In the genomic region with DNA sequence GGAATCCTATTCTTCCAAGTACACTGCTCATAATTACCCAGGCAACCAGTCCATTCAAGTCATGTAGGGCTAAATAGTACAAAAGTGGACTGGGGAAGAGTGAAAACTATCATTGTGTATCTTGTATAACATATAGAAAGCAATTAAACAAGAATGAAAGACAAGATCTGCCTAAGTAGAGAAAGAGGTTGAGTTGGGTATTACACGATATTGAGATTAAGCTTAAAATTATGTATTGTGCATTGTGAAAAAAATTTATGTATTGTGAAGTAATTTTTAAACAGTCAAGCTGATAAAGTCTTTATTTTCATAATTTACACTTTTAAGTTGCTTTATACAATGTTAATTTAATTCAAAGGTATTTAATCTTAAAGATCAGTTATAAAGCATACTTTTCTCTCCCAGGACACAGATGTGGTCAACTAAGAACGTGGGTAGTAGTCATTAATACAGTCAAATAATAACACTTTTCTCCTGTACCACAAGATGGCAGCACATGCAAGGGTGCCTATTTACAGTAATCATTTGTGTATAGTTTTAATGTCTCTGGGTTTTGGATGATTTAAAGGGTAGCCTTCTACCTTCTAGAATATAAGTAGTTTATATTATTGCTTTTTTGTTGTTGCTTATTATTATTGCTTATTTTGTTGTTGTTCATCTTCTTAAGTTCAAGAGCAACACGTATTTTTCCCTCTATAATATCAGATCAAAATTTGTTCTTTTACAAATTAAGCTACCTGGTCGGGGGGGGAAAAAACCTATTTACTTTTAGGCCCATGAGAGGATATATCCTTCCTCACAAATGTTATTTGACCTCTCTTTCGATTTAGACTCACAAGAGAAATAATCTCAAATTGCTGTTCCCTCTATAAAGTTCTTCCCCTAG, we compare ENCODE assay signal across 9 cellular contexts. TPM values are rescaled to one million over a fixed set of nuclear protein-coding genes. Genes with fewer than 3 reads are reported as not detected.
A peak's percentile ranks its signal among the peaks of the same experiment; 100 is the strongest.
DNase-seq lines count a peak whose midpoint lies in the region; ATAC-seq, FAIRE-seq and TF ChIP-seq lines count a peak whose summit lies in the region.
"Had no signal": no experiment of that assay in that cellular context is flagged by ENCODE, and none has a peak within 500 bp of the region (broad histone marks: within the 10 kb centered on the region; RNA-seq: fewer than 3 reads in every experiment).

No MANE protein-coding gene starts in this region.

- H3K4me3 ChIP-seq in adrenal gland = no peak overlapping the region
- H3K4me3 ChIP-seq in small intestine (ENCODE audit: low read depth in 1 of 2, low read length in 2 of 2) = no peak overlapping the region
- H3K4me3 ChIP-seq: BLaER1 had no signal

- TF ChIP-seq CTCF in adrenal gland (IDR thresholded peaks at IDR 0.05) = peak; percentile 75 to 90 (median 85)

- H3K36me3 ChIP-seq in adrenal gland (replicated peaks in 1 of 2) = no peaks in the 10 kb centered on the region
- no peaks in the 10 kb centered on the region for H3K36me3 ChIP-seq in small intestine (ENCODE audit: control insufficient read depth in 2 of 2, insufficient read depth in 2 of 2, low read length in 2 of 2)
- H3K36me3 ChIP-seq: BLaER1 had no signal

- no peak for TF ChIP-seq POLR2A in adrenal gland (IDR thresholded peaks at IDR 0.05)

- intact Hi-C loops in adrenal gland (cut with DNase I) = loop anchor here (5.0 to 10.0 kb wide), 3 partner anchors 149 to 862 kb away; no protein-coding TSS in a partner anchor
- intact Hi-C loops in left ventricle myocardium superior (cut with micrococcal nuclease) = loop anchor here (10.0 kb wide), 2 partner anchors 209 to 859 kb away; no protein-coding TSS in a partner anchor

- ATAC-seq in GM19455 (IDR thresholded peaks at IDR 0.05; ENCODE audit: unreplicated experiment) = peak; percentile 93
- peak; percentile 98 for ATAC-seq in HG03378 (IDR thresholded peaks at IDR 0.05; ENCODE audit: unreplicated experiment)
- peak; percentile 78 for ATAC-seq in left ventricle myocardium superior

- 35 to 49% (median 43%) methylated on average over 5 of the region's 5 CpGs for WGBS in adrenal gland, 4 donors
- 40 to 52% (median 42%) methylated on average over 5 of the region's 5 CpGs for WGBS in small intestine, 3 donors

- H3K9me3 ChIP-seq in adrenal gland (replicated peaks in 1 of 3) (no peaks in the 10 kb centered on the region), small intestine (ENCODE audit: control insufficient read depth, low read depth) (no peaks in the 10 kb centered on the region)
- H3K9me3 ChIP-seq: BLaER1 had no signal

- peak; percentile 19 for FAIRE-seq in small intestine (lab: Jason Lieb, UNC)

- no peaks in the 10 kb centered on the region for H3K4me1 ChIP-seq in adrenal gland (replicated peaks in 1 of 2)
- H3K4me1 ChIP-seq in small intestine (ENCODE audit: control insufficient read depth in 2 of 2, insufficient read depth in 1 of 2, low read depth in 1 of 2, low read length in 1 of 2) = no peaks in the 10 kb centered on the region
- H3K4me1 ChIP-seq: BLaER1 had no signal

- DNase-seq in NCI-H1092 treated with DMSO at 0.1 percent for 48 hours (lab: John Stamatoyannopoulos, UW) (peak; percentile 39), NCI-H1092 (lab: John Stamatoyannopoulos, UW) (no peak), NOMO-1 treated with DMSO at 0.1 percent for 48 hours (lab: John Stamatoyannopoulos, UW; ENCODE audit: unreplicated experiment) (peak; percentile 44), adrenal gland (peak; percentile 34 to 60 (median 49)), left ventricle myocardium superior (no peak), small intestine (peak; percentile 59)

- H3K27ac ChIP-seq in adrenal gland (no peak overlapping the region), small intestine (ENCODE audit: low read depth in 1 of 2, low read length in 1 of 2) (no peak overlapping the region)
- H3K27ac ChIP-seq: BLaER1 had no signal

- no peaks in the 10 kb centered on the region for H3K27me3 ChIP-seq in adrenal gland
- no peaks in the 10 kb centered on the region for H3K27me3 ChIP-seq in small intestine (ENCODE audit: control insufficient read depth in 2 of 2, insufficient read depth in 2 of 2, low read length in 2 of 2)
- H3K27me3 ChIP-seq: BLaER1 had no signal

RNA-seq across cellular contexts. Expression of gene SLC27A6, which starts 59.8 kb away (rescaled TPM):
- total RNA-seq in adrenal gland (100 to 1,000 TPM in 1 of 8 donors, 10 to 100 TPM in 6, 1 to 10 TPM in 1; 9.4 to 108 (median 19.0) TPM), left ventricle myocardium superior (52.2 TPM)
- polyA plus RNA-seq in adrenal gland (1 to 10 TPM; 1.0 to 2.4 (median 1.6) TPM), small intestine (1 to 10 TPM in 1 of 3 donors, under 1 TPM in 1, not detected in 1; 0.54 to 1.5 TPM)

Comparison
In these comparisons a context has a peak if more than half of its experiments do, and no peak if none do; other contexts are left out.
1. DNase-seq: peak in NCI-H1092 treated with DMSO at 0.1 percent for 48 hours (single experiment), NOMO-1 treated with DMSO at 0.1 percent for 48 hours (single experiment), adrenal gland (7 of 7) and small intestine (single experiment); none in NCI-H1092 (single experiment) and left ventricle myocardium superior (single experiment).
2. Peak in every context shown above with its lines, with median percentiles within 50 percentile points of each other: ATAC-seq.